In the genomic region with DNA sequence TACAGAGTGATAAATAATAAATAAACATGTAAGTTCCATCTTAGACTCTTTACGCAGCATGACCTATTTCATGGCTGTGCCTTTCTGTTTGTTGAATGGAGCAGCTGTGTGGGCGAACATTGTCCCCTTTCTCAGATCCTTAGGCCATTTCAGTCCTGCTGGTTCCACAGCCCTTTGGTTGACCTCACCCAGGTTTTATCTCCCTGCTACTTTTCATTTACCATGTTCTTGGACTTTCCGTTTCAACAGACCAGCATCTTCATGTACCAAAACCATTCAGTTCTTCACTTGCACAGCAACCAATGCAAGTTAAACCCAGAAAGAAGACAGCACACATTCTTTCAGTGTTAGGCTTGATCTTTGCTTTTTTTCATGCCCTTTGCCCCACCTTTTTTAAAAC, we compare ENCODE assay signal across 17 cellular contexts.
"Had no signal": no experiment of that assay in that cellular context is flagged by ENCODE, and none has a peak within 500 bp of the region (broad histone marks: within the 10 kb centered on the region; RNA-seq: fewer than 3 reads in every experiment).

No MANE protein-coding gene starts in this region.

- H3K9me3 ChIP-seq: body of pancreas, neutrophil, right atrium auricular region, SK-N-SH, tibial nerve had no signal

- H3K9me2 ChIP-seq: SK-N-SH had no signal

- H3K9me3 Mint-ChIP-seq: activated T-cell treated with anti-CD3 and anti-CD28 coated beads, Interleukin-2, amount 50 U/mL, for 4 hours; naive B cell had no signal

- H3K9ac ChIP-seq: SK-N-SH had no signal

- H3K4me3 ChIP-seq: body of pancreas, lung, right atrium auricular region, tibial nerve had no signal

- H3K4me3 Mint-ChIP-seq: activated T-cell treated with anti-CD3 and anti-CD28 coated beads, Interleukin-2, amount 50 U/mL, for 4 hours; naive B cell had no signal

- ATAC-seq: activated T-cell treated with anti-CD3 and anti-CD28 coated beads, Interleukin-2, amount 50 U/mL, for 4 hours; body of pancreas; left cardiac atrium had no signal

- H3K4me2 ChIP-seq: SK-N-SH had no signal

- H3K27me3 ChIP-seq: body of pancreas, neutrophil, right atrium auricular region, tibial nerve had no signal

- H3K27me3 Mint-ChIP-seq: naive B cell had no signal

- DNase-seq: activated naive CD4-positive, alpha-beta T cell treated with Interleukin-2 at 50 U/mL for 16 hours; activated T-cell treated with anti-CD3 and anti-CD28 coated beads, Interleukin-2, amount 50 U/mL, for 4 hours; amniotic stem cell; body of pancreas; central memory CD4-positive, alpha-beta T cell; cortex of kidney; effector memory CD4-positive, alpha-beta T cell; left cardiac atrium; midbrain; naive B cell; posterior cingulate gyrus; SK-N-SH; small intestine had no signal

- H3K27ac ChIP-seq: body of pancreas, neutrophil, right atrium auricular region, tibial nerve had no signal
